ENCODE assay signal across 24 cellular contexts in genomic region chr3:150050510-150050909, GRCh38.
"Had no signal": no experiment of that assay in that cellular context is flagged by ENCODE, and none has a peak within 500 bp of the region (broad histone marks: within the 10 kb centered on the region; RNA-seq: fewer than 3 reads in every experiment).

No MANE protein-coding gene starts in this region.

- H3K9me3 ChIP-seq: left ventricle myocardium inferior had no signal

- H3K36me3 Mint-ChIP-seq: activated CD4-positive, alpha-beta memory T cell treated with anti-CD3 and anti-CD28 coated beads for 36 hours had no signal

- H3K27me3 Mint-ChIP-seq: dendritic cell treated with granulocyte-macrophage colony-stimulating factor and Interleukin-4, amounts not matched to agents 40 ng/mL and 50 ng/mL, for 4 days had no signal

- H3K27me3 ChIP-seq: brain microvascular endothelial cell, tibial artery had no signal

- H3K9ac ChIP-seq: parathyroid adenoma had no signal

- H3K4me3 ChIP-seq: left ventricle myocardium inferior, tibial artery had no signal

- H3K4me3 Mint-ChIP-seq: activated CD4-positive, alpha-beta memory T cell treated with anti-CD3 and anti-CD28 coated beads for 36 hours; activated naive CD4-positive, alpha-beta T cell treated with anti-CD3 and anti-CD28 coated beads for 36 hours; dendritic cell treated with granulocyte-macrophage colony-stimulating factor and Interleukin-4, amounts not matched to agents 40 ng/mL and 50 ng/mL, for 4 days; nephron; stimulated activated naive CD8-positive, alpha-beta T cell treated with anti-CD3 and anti-CD28 coated beads, Interleukin-15, Interleukin-2, amounts not matched to agents 100 ng/mL and 50 ng/mL, for 24 hours; T-helper 17 cell had no signal

- H3K27ac ChIP-seq: brain microvascular endothelial cell, left ventricle myocardium inferior, parathyroid adenoma, tibial artery had no signal

- FAIRE-seq: frontal cortex had no signal

- DNase-seq: activated CD4-positive, alpha-beta memory T cell treated with anti-CD3 and anti-CD28 coated beads for 36 hours; activated CD4-positive, alpha-beta T cell treated with anti-CD3 and anti-CD28 coated beads for 48 hours; activated CD4-positive, CD25-positive, alpha-beta regulatory T cell; activated naive CD4-positive, alpha-beta T cell treated with anti-CD3 and anti-CD28 coated beads for 36 hours; activated T-cell treated with anti-CD3 and anti-CD28 coated beads, Interleukin-2, amount 50 U/mL, for 48 hours; aorta; brain microvascular endothelial cell; caudate nucleus; effector CD4-positive, alpha-beta T cell; erythroblast; glutamatergic neuron; hippocampal formation; left ventricle myocardium inferior; nucleus accumbens; right cardiac atrium; stimulated activated CD4-positive, alpha-beta T cell treated with anti-CD3 and anti-CD28 coated beads, Interleukin-1b, Interleukin-23, amount 100 ng/mL, for 48 hours; substantia nigra; T-helper 17 cell; tibial artery had no signal

- H3K36me3 ChIP-seq: brain microvascular endothelial cell, left ventricle myocardium inferior, tibial artery had no signal

- H3K27ac Mint-ChIP-seq: activated CD4-positive, alpha-beta memory T cell treated with anti-CD3 and anti-CD28 coated beads for 36 hours; activated naive CD4-positive, alpha-beta T cell treated with anti-CD3 and anti-CD28 coated beads for 36 hours; dendritic cell treated with granulocyte-macrophage colony-stimulating factor and Interleukin-4, amounts not matched to agents 40 ng/mL and 50 ng/mL, for 4 days; nephron; stimulated activated naive CD8-positive, alpha-beta T cell treated with anti-CD3 and anti-CD28 coated beads, Interleukin-15, Interleukin-2, amounts not matched to agents 100 ng/mL and 50 ng/mL, for 24 hours; T-helper 17 cell had no signal

- H3K9me3 Mint-ChIP-seq: activated CD4-positive, alpha-beta memory T cell treated with anti-CD3 and anti-CD28 coated beads for 36 hours; activated naive CD4-positive, alpha-beta T cell treated with anti-CD3 and anti-CD28 coated beads for 36 hours; nephron; stimulated activated naive CD8-positive, alpha-beta T cell treated with anti-CD3 and anti-CD28 coated beads, Interleukin-15, Interleukin-2, amounts not matched to agents 100 ng/mL and 50 ng/mL, for 24 hours had no signal

- ATAC-seq: right cardiac atrium, T-helper 17 cell had no signal

- H3K4me1 ChIP-seq: left ventricle myocardium inferior, parathyroid adenoma, tibial artery had no signal
